ENCODE assay signal across 8 cellular contexts in the genomic region with DNA sequence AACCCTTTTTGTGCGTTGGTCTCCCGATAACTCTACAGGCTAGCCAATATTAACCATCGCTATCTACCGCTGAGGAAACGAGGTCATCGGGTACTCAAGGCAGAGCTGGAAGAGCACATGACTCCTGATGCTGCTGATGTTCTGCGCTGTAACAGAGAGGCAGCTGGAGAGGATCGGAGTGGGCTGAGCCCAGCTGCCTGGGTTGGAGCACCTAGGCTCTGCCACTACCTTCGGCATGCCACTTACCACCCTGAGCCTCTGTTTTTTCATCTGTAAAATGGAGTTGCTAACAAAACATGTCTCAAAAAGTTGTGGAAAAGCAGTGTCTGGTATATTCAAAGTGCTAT. TPM values are rescaled to one million over a fixed set of nuclear protein-coding genes. Genes with fewer than 3 reads are reported as not detected.
DNase-seq lines count a peak whose midpoint lies in the region; ATAC-seq and FAIRE-seq lines count a peak whose summit lies in the region.

No MANE protein-coding gene starts in this region.

- no peaks in the 10 kb centered on the region for H3K36me3 ChIP-seq in small intestine (ENCODE audit: control insufficient read depth in 2 of 2, insufficient read depth in 2 of 2, low read length in 2 of 2)

- H3K4me3 Mint-ChIP-seq in T-helper 17 cell, result peak overlapping the region; percentile 79

- no peak overlapping the region for H3K27ac Mint-ChIP-seq in T-helper 17 cell

- no peaks in the 10 kb centered on the region for H3K27me3 ChIP-seq in small intestine (ENCODE audit: control insufficient read depth in 2 of 2, insufficient read depth in 2 of 2, low read length in 2 of 2)

- no peak for FAIRE-seq in small intestine (lab: Jason Lieb, UNC)

- intact Hi-C loops in Right ventricle myocardium inferior (cut with DNase I) (no loop called here), cardiac septum (cut with DNase I) (no loop called here), head of caudate nucleus (cut with DNase I) (no loop called here)

- H3K4me1 Mint-ChIP-seq in T-helper 17 cell, result peaks cover 9% of the 10 kb centered on the region

- peak; percentile 11 for ATAC-seq in Right ventricle myocardium inferior
- peak; percentile 47 for ATAC-seq in T-helper 17 cell

- H3K27ac ChIP-seq in small intestine (ENCODE audit: low read depth in 1 of 2, low read length in 1 of 2), result peak overlapping the region in 1 of 2 donors; percentile 89

- H3K27me3 Mint-ChIP-seq in T-helper 17 cell, result peaks cover 20% of the 10 kb centered on the region

- H3K4me3 ChIP-seq in small intestine (ENCODE audit: low read depth in 1 of 2, low read length in 2 of 2), result peak overlapping the region in 1 of 2 donors; percentile 80

- H3K9me3 ChIP-seq in T-helper 17 cell (ENCODE audit: control insufficient read depth, low read length, poor library complexity, severe bottlenecking) (no peaks in the 10 kb centered on the region), small intestine (ENCODE audit: control insufficient read depth, low read depth) (no peaks in the 10 kb centered on the region)

- H3K36me3 Mint-ChIP-seq in T-helper 17 cell (ENCODE audit: low read depth), result peaks cover 3% of the 10 kb centered on the region

- peaks cover 0 to 3% of the 10 kb centered on the region in 2 donors for H3K4me1 ChIP-seq in small intestine (ENCODE audit: control insufficient read depth in 2 of 2, insufficient read depth in 1 of 2, low read depth in 1 of 2, low read length in 1 of 2)

- 14 to 25% (median 16%) methylated on average over 9 of the region's 9 CpGs for WGBS in small intestine, 3 donors

- DNase-seq in Right ventricle myocardium inferior (ENCODE audit: missing footprints) (no peak), cardiac septum (ENCODE audit: low spot score) (no peak), T-helper 17 cell (no peak), head of caudate nucleus (peak in 32 of 42 donors; percentile 14 to 81 (median 52)), putamen (ENCODE audit: low spot score) (peak; percentile 45), LoVo (ENCODE audit: low spot score) (no peak), Kasumi-1 (lab: John Stamatoyannopoulos, UW) (no peak), small intestine (no peak)

RNA-seq across cellular contexts. Expression of gene SLC46A1, which starts 0.4 kb away (rescaled TPM):
- 7.7 TPM for total RNA-seq in Right ventricle myocardium inferior
- 2.7 TPM for total RNA-seq in cardiac septum
- total RNA-seq in T-helper 17 cell, result under 1 TPM; 0.50 to 0.99 TPM
- polyA plus RNA-seq in small intestine, result 100 to 1,000 TPM in 1 of 3 donors, 10 to 100 TPM in 2; 11.0 to 147 (median 81.1) TPM

RNA-seq across cellular contexts. Expression of gene SARM1, which starts 35.0 kb away (rescaled TPM):
- total RNA-seq in Right ventricle myocardium inferior (6.2 TPM), cardiac septum (10.4 TPM), T-helper 17 cell (10 to 100 TPM; 24.4 to 26.1 TPM)
- polyA plus RNA-seq in small intestine, result 10 to 100 TPM in 2 of 3 donors, 1 to 10 TPM in 1; 8.9 to 11.4 (median 10.5) TPM

RNA-seq across cellular contexts. Expression of gene VTN, which starts 36.3 kb away (rescaled TPM):
- total RNA-seq in Right ventricle myocardium inferior (36.9 TPM), cardiac septum (48.2 TPM), T-helper 17 cell (under 1 TPM in 1 of 2 donors, not detected in 1; 0.90 TPM)
- polyA plus RNA-seq in small intestine, result 1 to 10 TPM; 1.3 to 2.4 (median 2.0) TPM

RNA-seq across cellular contexts. Expression of gene SEBOX, which starts 41.5 kb away (rescaled TPM):
- not detected for total RNA-seq in Right ventricle myocardium inferior
- not detected for total RNA-seq in cardiac septum
- total RNA-seq in T-helper 17 cell, result not detected
- polyA plus RNA-seq in small intestine, result not detected

RNA-seq across cellular contexts. Expression of gene POLDIP2, which starts 49.1 kb away (rescaled TPM):
- total RNA-seq in Right ventricle myocardium inferior, result 160 TPM
- 127 TPM for total RNA-seq in cardiac septum
- 10 to 100 TPM; 24.6 to 30.7 TPM for total RNA-seq in T-helper 17 cell
- 10 to 100 TPM; 61.5 to 73.2 (median 64.6) TPM for polyA plus RNA-seq in small intestine

Comparison
In these comparisons a context has a peak if more than half of its experiments do, and no peak if none do; other contexts are left out.
1. DNase-seq: peak in head of caudate nucleus (32 of 42) and putamen (single experiment); none in Right ventricle myocardium inferior (single experiment), cardiac septum (single experiment), T-helper 17 cell (0 of 3), LoVo (single experiment), Kasumi-1 (0 of 2) and small intestine (single experiment).
2. RNA of gene VTN, which starts 36.3 kb away (total RNA-seq): 48.2 TPM in cardiac septum (single experiment) and 36.9 TPM in Right ventricle myocardium inferior (single experiment); 0.90 TPM in T-helper 17 cell; every median in the first group is over 10 times any median in the second.